ENCODE assay signal across 8 cellular contexts in the genomic region with DNA sequence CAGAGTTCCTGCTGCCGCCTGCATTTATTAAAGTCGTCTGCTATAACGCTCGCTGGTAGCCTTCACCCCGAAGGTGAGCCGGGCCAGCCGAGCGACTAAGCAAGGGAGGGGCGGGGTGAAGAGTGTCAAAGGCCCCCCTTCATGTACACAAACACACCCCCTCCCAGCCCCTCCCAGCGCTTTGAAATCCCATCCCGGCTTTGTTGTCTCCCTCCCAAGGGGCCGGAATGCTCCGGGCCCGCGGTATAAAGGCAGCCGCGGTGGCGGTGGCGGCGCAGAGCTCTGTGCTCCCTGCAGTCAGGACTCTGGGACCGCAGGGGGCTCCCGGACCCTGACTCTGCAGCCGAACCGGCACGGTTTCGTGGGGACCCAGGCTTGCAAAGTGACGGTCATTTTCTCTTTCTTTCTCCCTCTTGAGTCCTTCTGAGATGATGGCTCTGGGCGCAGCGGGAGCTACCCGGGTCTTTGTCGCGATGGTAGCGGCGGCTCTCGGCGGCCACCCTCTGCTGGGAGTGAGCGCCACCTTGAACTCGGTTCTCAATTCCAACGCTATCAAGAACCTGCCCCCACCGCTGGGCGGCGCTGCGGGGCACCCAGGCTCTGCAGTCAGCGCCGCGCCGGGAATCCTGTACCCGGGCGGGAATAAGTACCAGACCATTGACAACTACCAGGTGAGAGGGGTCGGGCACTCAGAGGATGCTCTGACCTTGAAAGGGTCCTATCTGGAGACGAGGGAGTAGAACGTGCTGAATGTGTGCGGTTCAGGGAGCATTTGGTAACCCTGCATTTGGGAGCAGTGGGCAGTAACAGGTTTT. TPM values are rescaled to one million over a fixed set of nuclear protein-coding genes. Genes with fewer than 3 reads are reported as not detected.
DNase-seq lines count a peak whose midpoint lies in the region; ATAC-seq and TF ChIP-seq lines count a peak whose summit lies in the region.

A gene with protein sequence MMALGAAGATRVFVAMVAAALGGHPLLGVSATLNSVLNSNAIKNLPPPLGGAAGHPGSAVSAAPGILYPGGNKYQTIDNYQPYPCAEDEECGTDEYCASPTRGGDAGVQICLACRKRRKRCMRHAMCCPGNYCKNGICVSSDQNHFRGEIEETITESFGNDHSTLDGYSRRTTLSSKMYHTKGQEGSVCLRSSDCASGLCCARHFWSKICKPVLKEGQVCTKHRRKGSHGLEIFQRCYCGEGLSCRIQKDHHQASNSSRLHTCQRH (plus strand): TSS at position 275 of the 815 bp plus-strand sequence. CDS start 154 bp downstream, at position 429.

- H3F3A ChIP-seq in neural cell (ENCODE audit: insufficient read depth, low read length, poor library complexity, severe bottlenecking) = no peaks in the 10 kb centered on the region

- H3K79me1 ChIP-seq in IMR-90 (ENCODE audit: low read depth in 1 of 2, low read length in 2 of 2) = peaks cover 0 to 34% of the 10 kb centered on the region in 2 experiments; a peak in 2 of 4 replicates

- DNase-seq in stimulated activated CD4-positive, alpha-beta T cell treated with anti-CD3 and anti-CD28 coated beads, Interleukin-15, amount 100 ng/mL, for 24 hours = peak; percentile 34
- no peak for DNase-seq in stimulated activated CD4-positive, alpha-beta T cell treated with anti-CD3 and anti-CD28 coated beads, Interleukin-12 subunit alpha, Interleukin-12 subunit beta, amount 100 ng/mL, for 4 hours
- peak; percentile 76 for DNase-seq in IMR-90
- DNase-seq in activated T-cell treated with anti-CD3 and anti-CD28 coated beads, Interleukin-2, amount 50 U/mL, for 48 hours = peak; percentile 40 to 52
- DNase-seq in germinal center (ENCODE audit: low spot score) = peak; percentile 61
- no peak for DNase-seq in central memory CD4-positive, alpha-beta T cell

- intact Hi-C loops in IMR-90 (cut with micrococcal nuclease) = loop anchor here (1.0 kb wide), 2 partner anchors 175 to 253 kb away; no protein-coding TSS in a partner anchor

- H3K27ac ChIP-seq in IMR-90 (ENCODE audit: insufficient read depth, low read length) (peak within 1 kb of the TSS; percentile 83), neural cell (ENCODE audit: low read length) (no peak within 1 kb of the TSS)

- peak within 1 kb of the TSS; percentile 97 for H2BK20ac ChIP-seq in IMR-90 (ENCODE audit: low read depth, low read length)

- H4K8ac ChIP-seq in IMR-90 (ENCODE audit: low read depth in 2 of 2, low read length in 2 of 2) = peak within 1 kb of the TSS; percentile 77 to 96

- peaks cover 4% of the 10 kb centered on the region; the same call in 1 of the 2 replicates for H3K4me1 ChIP-seq in IMR-90 (ENCODE audit: control insufficient read depth, insufficient read depth, low read length)

- peak within 1 kb of the TSS; percentile 97 for H2BK120ac ChIP-seq in IMR-90 (ENCODE audit: low read depth, low read length)

- CTCF ChIA-PET in IMR-90 (lab: Yijun Ruan, JAX) = interaction anchor here (0.6 to 2.2 kb wide), 8 partner anchors 14 to 299 kb away, joined by 3 to 13 read pairs (median 4); no protein-coding TSS in a partner anchor

- H3K9me3 ChIP-seq in IMR-90 (ENCODE audit: control insufficient read depth, insufficient read depth, low read length) = no peaks in the 10 kb centered on the region
- no peaks in the 10 kb centered on the region for H3K9me3 ChIP-seq in neural cell (ENCODE audit: low read length)

- peak within 1 kb of the TSS; percentile 81 for H3K4me3 ChIP-seq in IMR-90 (ENCODE audit: insufficient read depth, low read depth, low read length)
- H3K4me3 ChIP-seq in neural cell (ENCODE audit: low read length) = peak within 1 kb of the TSS; percentile 67

- ATAC-seq in IMR-90 (ENCODE audit: low read depth) = peak; percentile 75
- ATAC-seq in HG02970 (IDR thresholded peaks at IDR 0.05; ENCODE audit: low FRiP score, unreplicated experiment) = no peak

- H3K23ac ChIP-seq in IMR-90 (ENCODE audit: low read depth, low read length) = peak within 1 kb of the TSS; percentile 97

- H3K27me3 ChIP-seq in IMR-90 (ENCODE audit: control insufficient read depth, insufficient read depth, low read length) (no peaks in the 10 kb centered on the region), neural cell (ENCODE audit: insufficient read depth, low read depth, low read length) (peaks cover 78% of the 10 kb centered on the region)

- H2AK9ac ChIP-seq in IMR-90 (replicated peaks; ENCODE audit: low read depth, low read length, poor library complexity) = peak within 1 kb of the TSS; percentile 86

- TF ChIP-seq EP300 in neural cell (conservative IDR thresholded peaks at IDR 0.05; ENCODE audit: poor library complexity, severe bottlenecking) = no peak

- no peaks in the 10 kb centered on the region for H3K79me2 ChIP-seq in neural cell (replicated peaks; ENCODE audit: insufficient read depth, low read length)

- BruUV-seq in IMR-90 (replicated peaks; lab: Mats Ljungman, UMichigan) = no TSS peak

- H3K9ac ChIP-seq in IMR-90 (ENCODE audit: low read depth, low read length) = peak within 1 kb of the TSS; percentile 86
- peak within 1 kb of the TSS; percentile 28 for H3K9ac ChIP-seq in neural cell (ENCODE audit: low read length)

- H2BK15ac ChIP-seq in IMR-90 (ENCODE audit: low read depth, low read length) = peak within 1 kb of the TSS; percentile 93

- POLR2A ChIA-PET in IMR-90 (lab: Charles Lee; ENCODE audit: unreplicated experiment) = interaction anchor here (0.6 to 1.2 kb wide), 2 partner anchors 175 to 253 kb away, joined by 4 to 9 read pairs; no protein-coding TSS in a partner anchor

- in situ Hi-C loops in IMR-90 (cut with MboI; ENCODE audit: low sequenced_read_pairs) = loop anchor here (5.0 kb wide), 2 partner anchors 173 to 253 kb away; no protein-coding TSS in a partner anchor

- dilution Hi-C loops in IMR-90 (cut with HindIII; ENCODE audit: low sequenced_read_pairs, unreplicated experiment) = no loop called here

- peaks cover 6% of the 10 kb centered on the region; the same call in 1 of the 2 replicates for H3K36me3 ChIP-seq in IMR-90 (ENCODE audit: control insufficient read depth, insufficient read depth, low read length)
- no peaks in the 10 kb centered on the region for H3K36me3 ChIP-seq in neural cell (ENCODE audit: insufficient read depth, low read length)

- peaks cover 5% of the 10 kb centered on the region; the same call in 1 of the 2 replicates for H3K9me1 ChIP-seq in IMR-90 (ENCODE audit: insufficient read depth, low read length)

- H3K14ac ChIP-seq in IMR-90 (replicated peaks; ENCODE audit: low read depth, low read length) = peak within 1 kb of the TSS; percentile 99

- H3K4ac ChIP-seq in IMR-90 (ENCODE audit: low read depth, low read length) = peak within 1 kb of the TSS; percentile 98

- peak; percentile 89 for TF ChIP-seq CTCF in IMR-90 (conservative IDR thresholded peaks at IDR 0.05; ENCODE audit: low read depth, low read length)
- peak; percentile 73 for TF ChIP-seq CTCF in neural cell (IDR thresholded peaks at IDR 0.05; ENCODE audit: poor library complexity, severe bottlenecking)

- no peaks in the 10 kb centered on the region for H3K9me2 ChIP-seq in neural cell (ENCODE audit: insufficient read depth, low read length)

- peak within 1 kb of the TSS; percentile 89 for H2AFZ ChIP-seq in IMR-90 (replicated peaks; ENCODE audit: low read length, poor library complexity)
- H2AFZ ChIP-seq in neural cell (ENCODE audit: low read depth, low read length) = peak within 1 kb of the TSS; percentile 7

- H4K91ac ChIP-seq in IMR-90 (ENCODE audit: insufficient read depth, low read depth, low read length) = peak within 1 kb of the TSS; percentile 92

- H3K56ac ChIP-seq in IMR-90 (ENCODE audit: extremely low read depth, insufficient read depth, low read length) = peak within 1 kb of the TSS; percentile 93

- peak; percentile 85 for TF ChIP-seq POLR2A in IMR-90 (IDR thresholded peaks at IDR 0.05; ENCODE audit: low read depth, low read length)

- peak within 1 kb of the TSS; percentile 80 for H4K5ac ChIP-seq in IMR-90 (ENCODE audit: low read depth, low read length)

- TF ChIP-seq RAD21 in IMR-90 (IDR thresholded peaks at IDR 0.05; ENCODE audit: low read length) (peak; percentile 79), neural cell (conservative IDR thresholded peaks at IDR 0.05) (no peak)

- H4K20me1 ChIP-seq in IMR-90 (ENCODE audit: insufficient read depth, low read length) = no peaks in the 10 kb centered on the region
- no peaks in the 10 kb centered on the region for H4K20me1 ChIP-seq in neural cell (ENCODE audit: insufficient read depth)

- H3K18ac ChIP-seq in IMR-90 (ENCODE audit: low read depth, low read length) = peak within 1 kb of the TSS; percentile 97

- H2BK5ac ChIP-seq in IMR-90 (ENCODE audit: low read depth, low read length, poor library complexity, severe bottlenecking) = peak within 1 kb of the TSS; percentile 99

- H3K4me2 ChIP-seq in IMR-90 (ENCODE audit: low read depth, low read length) (peak within 1 kb of the TSS; percentile 87), neural cell (ENCODE audit: low read length) (peak within 1 kb of the TSS; percentile 56)

- WGBS in IMR-90 (ENCODE audit: extremely low coverage in 2 of 2, insufficient read length in 1 of 2), 2 experiments = 3% methylated on average over 7 of the region's 53 CpGs; no CpG with 5 or more reads in 1 of the 2 experiments

- H2AK5ac ChIP-seq in IMR-90 (ENCODE audit: low read depth, low read length) = peak within 1 kb of the TSS; percentile 67

TF ChIP-seq in IMR-90, 13 proteins besides CTCF, POLR2A, EP300 and RAD21:
- TF ChIP-seq MXI1 (IDR thresholded peaks at IDR 0.05; ENCODE audit: borderline replicate concordance, low read depth, low read length) = 0 out of 2 replicates have a peak, but pooled peaks have one; percentile 12
- TF ChIP-seq NFE2L2 (IDR thresholded peaks at IDR 0.05; ENCODE audit: low read depth, low read length) = no peak
- TF ChIP-seq SMC3 (IDR thresholded peaks at IDR 0.05; ENCODE audit: low read depth, low read length) = peak; percentile 67
TF ChIP-seq in IMR-90: peak in this region for 2.

TF ChIP-seq in neural cell, 6 proteins besides CTCF, POLR2A, EP300 and RAD21:
- TF ChIP-seq EZH2 (IDR thresholded peaks at IDR 0.05; ENCODE audit: borderline replicate concordance, insufficient read depth, low read length, poor library complexity, severe bottlenecking) = peak; percentile 20
- no peak for TF ChIP-seq TAF1 (IDR thresholded peaks at IDR 0.05; ENCODE audit: low read depth)
- TF ChIP-seq SMC3 (conservative IDR thresholded peaks at IDR 0.05; ENCODE audit: poor library complexity) = peak; percentile 36
TF ChIP-seq in neural cell: peak in this region for 2.

RNA-seq across cellular contexts. Expression of the gene that starts here (rescaled TPM):
- 74.7 and 116 TPM in 2 replicates for total RNA-seq in IMR-90 (2012; rRNA removed)
- polyA plus RNA-seq in IMR-90 (2012; rRNA removed) = 91.4 and 97.6 TPM in 2 replicates
- polyA plus RNA-seq in IMR-90 (2012; cell fraction: cytosol; rRNA removed) = 27.7 and 37.6 TPM in 2 replicates
- 32.2 and 46.0 TPM in 2 replicates for polyA plus RNA-seq in IMR-90 (2012; cell fraction: nucleus; rRNA removed; ENCODE audit: low replicate concordance)
- 0.12 TPM in 1 of 2 replicates, not detected in the other for polyA plus RNA-seq in neural cell
- polyA minus RNA-seq in neural cell = not detected in 2 replicates

Comparison
In these comparisons a context has a peak if more than half of its experiments do, and no peak if none do; other contexts are left out.
1. RNA of the gene that starts here (polyA plus RNA-seq): 27.7 to 97.6 TPM in IMR-90; 0.12 TPM in neural cell; every median in the first group is over 10 times any median in the second.
2. DNase-seq: peak in stimulated activated CD4-positive, alpha-beta T cell treated with anti-CD3 and anti-CD28 coated beads, Interleukin-15, amount 100 ng/mL, for 24 hours (single experiment), IMR-90 (single experiment), activated T-cell treated with anti-CD3 and anti-CD28 coated beads, Interleukin-2, amount 50 U/mL, for 48 hours (2 of 2) and germinal center (single experiment); none in stimulated activated CD4-positive, alpha-beta T cell treated with anti-CD3 and anti-CD28 coated beads, Interleukin-12 subunit alpha, Interleukin-12 subunit beta, amount 100 ng/mL, for 4 hours (single experiment) and central memory CD4-positive, alpha-beta T cell (single experiment).